In the genomic region with DNA sequence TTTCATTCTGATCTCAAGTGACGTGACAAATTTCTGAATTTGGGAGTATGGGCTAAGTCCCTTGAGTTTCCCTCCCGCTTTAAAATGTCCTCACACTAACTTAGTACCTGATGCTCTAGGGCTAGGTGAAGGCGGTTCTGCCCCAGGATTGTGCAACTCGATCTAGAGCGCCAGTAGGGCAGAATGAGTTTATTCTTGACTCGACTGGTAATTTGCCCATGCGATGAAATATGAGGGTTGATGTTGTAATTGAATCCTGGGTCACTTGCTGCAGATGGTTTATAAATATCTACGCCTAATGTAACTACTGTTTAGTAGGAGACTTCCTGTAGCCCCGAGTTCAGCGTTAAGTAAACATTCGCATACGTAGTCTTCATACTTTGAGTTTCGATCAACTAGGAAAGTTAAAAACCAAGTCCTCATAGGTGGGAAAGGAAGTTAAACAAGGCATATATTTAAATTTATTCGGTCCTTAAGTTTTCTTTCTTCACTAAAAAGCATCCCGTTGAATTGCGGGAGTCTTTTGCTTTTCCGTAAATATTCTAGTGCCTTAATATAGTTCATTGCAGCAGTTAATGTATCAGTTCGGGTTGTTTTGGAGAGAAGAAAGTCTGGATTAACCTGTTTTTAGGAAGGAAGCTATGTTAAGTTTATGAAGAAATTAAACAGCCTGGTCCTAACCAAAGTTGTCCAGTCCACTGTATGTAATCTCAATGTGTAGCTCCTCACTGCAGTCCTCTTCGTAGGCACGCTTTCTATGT, we compare ENCODE assay signal across 7 cellular contexts. TPM values are rescaled to one million over a fixed set of nuclear protein-coding genes. Genes with fewer than 3 reads are reported as not detected.
DNase-seq lines count a peak whose midpoint lies in the region; ATAC-seq and TF ChIP-seq lines count a peak whose summit lies in the region.

No MANE protein-coding gene starts in this region.

- peak overlapping the region; percentile 77 for H3K9ac ChIP-seq in ES-I3 (ENCODE audit: low read depth, low read length)

- DNase-seq in MG63 (peak; percentile 21), foreskin fibroblast (peak; percentile 74 to 86), pons (ENCODE audit: low spot score) (peak; percentile 46), nucleus accumbens (lab: John Stamatoyannopoulos, UW) (no peak)
- DNase-seq in activated CD8-positive, alpha-beta T cell treated with anti-CD3 and anti-CD28 coated beads for 36 hours, result peak; percentile 46

- no peaks in the 10 kb centered on the region for H3K27me3 Mint-ChIP-seq in activated CD8-positive, alpha-beta T cell treated with anti-CD3 and anti-CD28 coated beads for 36 hours

- no peak for ATAC-seq in activated CD8-positive, alpha-beta T cell treated with anti-CD3 and anti-CD28 coated beads for 36 hours
- ATAC-seq in GM21526 (IDR thresholded peaks at IDR 0.05; ENCODE audit: low FRiP score, unreplicated experiment), result no peak

- POLR2A ChIA-PET in activated CD8-positive, alpha-beta T cell treated with anti-CD3 and anti-CD28 coated beads for 36 hours (lab: Charles Lee), result interaction anchor here (0.7 to 5.6 kb wide), 14 partner anchors 8 to 330 kb away, joined by 3 to 77 read pairs (median 4); partner anchors contain the start of gene ATP6V0D1

- H3K4me1 Mint-ChIP-seq in activated CD8-positive, alpha-beta T cell treated with anti-CD3 and anti-CD28 coated beads for 36 hours (ENCODE audit: low read depth), result peaks cover 43% of the 10 kb centered on the region

- 0 out of 2 replicates have a peak, but pooled peaks cover 4% of the 10 kb centered on the region for H3K4me1 ChIP-seq in ES-I3 (ENCODE audit: insufficient read depth, low read length)

- H3K36me3 Mint-ChIP-seq in activated CD8-positive, alpha-beta T cell treated with anti-CD3 and anti-CD28 coated beads for 36 hours (ENCODE audit: low read depth), result peaks cover 11% of the 10 kb centered on the region

- no peaks in the 10 kb centered on the region for H3K9me3 Mint-ChIP-seq in activated CD8-positive, alpha-beta T cell treated with anti-CD3 and anti-CD28 coated beads for 36 hours

- intact Hi-C loops in activated CD8-positive, alpha-beta T cell treated with anti-CD3 and anti-CD28 coated beads for 36 hours (cut with micrococcal nuclease), result no loop called here

- TF ChIP-seq CTCF in activated CD8-positive, alpha-beta T cell treated with anti-CD3 and anti-CD28 coated beads for 36 hours (IDR thresholded peaks at IDR 0.05), result no peak
- TF ChIP-seq CTCF in foreskin fibroblast (IDR thresholded peaks at IDR 0.05; ENCODE audit: low read depth, low read length), result no peak

- H3K4me3 ChIP-seq in MG63 (peak overlapping the region; percentile 82), foreskin fibroblast (ENCODE audit: low read depth in 1 of 2, low read length in 2 of 2) (peak overlapping the region; percentile 74 to 91)

- CTCF ChIA-PET in activated CD8-positive, alpha-beta T cell treated with anti-CD3 and anti-CD28 coated beads for 36 hours (lab: Charles Lee), result interaction anchor here (0.9 to 8.1 kb wide), 15 partner anchors 8 to 102 kb away, joined by 4 to 129 read pairs (median 6); partner anchors contain the start of genes ACD, ATP6V0D1, C16orf86 and CARMIL2

- no peaks in the 10 kb centered on the region for H3K9me3 ChIP-seq in ES-I3 (ENCODE audit: control insufficient read depth, insufficient read depth, low read length)
- H3K9me3 ChIP-seq in MG63, result no peaks in the 10 kb centered on the region

- peak overlapping the region; percentile 85 for H3K27ac Mint-ChIP-seq in activated CD8-positive, alpha-beta T cell treated with anti-CD3 and anti-CD28 coated beads for 36 hours

- H3K36me3 ChIP-seq in ES-I3 (ENCODE audit: insufficient read depth, low read length) (no peaks in the 10 kb centered on the region), MG63 (no peaks in the 10 kb centered on the region)

- H3K27me3 ChIP-seq in MG63, result no peaks in the 10 kb centered on the region

- H3K4me3 Mint-ChIP-seq in activated CD8-positive, alpha-beta T cell treated with anti-CD3 and anti-CD28 coated beads for 36 hours, result peak overlapping the region; percentile 82

RNA-seq across cellular contexts. Expression of gene CTCF, which starts 1.6 kb away (rescaled TPM):
- total RNA-seq in MG63 (2014; rRNA removed; shearing (Covaris generic); ENCODE audit: low replicate concordance), result 26.1 and 32.2 TPM in 2 replicates
- total RNA-seq in activated CD8-positive, alpha-beta T cell treated with anti-CD3 and anti-CD28 coated beads for 36 hours, result 10 to 100 TPM; 47.4 to 50.6 TPM

RNA-seq across cellular contexts. Expression of gene RIPOR1, which starts 35.3 kb away (rescaled TPM):
- 3.1 and 5.0 TPM in 2 replicates for total RNA-seq in MG63 (2014; rRNA removed; shearing (Covaris generic); ENCODE audit: low replicate concordance)
- 10 to 100 TPM; 15.7 to 20.0 TPM for total RNA-seq in activated CD8-positive, alpha-beta T cell treated with anti-CD3 and anti-CD28 coated beads for 36 hours

Comparison
In these comparisons a context has a peak if more than half of its experiments do, and no peak if none do; other contexts are left out.
1. DNase-seq: peak in MG63 (single experiment), activated CD8-positive, alpha-beta T cell treated with anti-CD3 and anti-CD28 coated beads for 36 hours (single experiment), foreskin fibroblast (2 of 2) and pons (single experiment); none in nucleus accumbens (0 of 56).